Comparison of ENCODE assay signal across 3 cellular contexts in genomic region chr10:61570204-61570603, GRCh38.
DNase-seq lines count a peak whose midpoint lies in the region; TF ChIP-seq lines count a peak whose summit lies in the region.
"Not testable (repeated sequence)": the region's sequence is repeated elsewhere in the genome, so short reads cannot be mapped to it uniquely, and the experiment has no call there.

No MANE protein-coding gene starts in this region.

- H3K27me3 ChIP-seq in endodermal cell (ENCODE audit: control insufficient read depth, insufficient read depth, low read length, poor library complexity, severe bottlenecking), result not testable (repeated sequence)

- not testable (repeated sequence) for H3K4me3 Mint-ChIP-seq in endodermal cell

- WGBS in endodermal cell (ENCODE audit: insufficient coverage in 1 of 2, insufficient read length in 1 of 2), 2 experiments, result 96 to 100% methylated on average over 3 to 4 of the region's 4 CpGs

- H3K36me3 ChIP-seq in HEK293 (ENCODE audit: control insufficient read depth in 2 of 2, insufficient read depth in 1 of 2, low read length in 2 of 2); endodermal cell (ENCODE audit: control insufficient read depth, insufficient read depth, low read length): not testable (repeated sequence)

- H3K9ac ChIP-seq in endodermal cell (ENCODE audit: extremely low read depth, low read length, poor library complexity, severe bottlenecking), result not testable (repeated sequence)

- H3K4me3 ChIP-seq in HEK293 (ENCODE audit: low read depth, low read length), result not testable (repeated sequence)
- peak overlapping the region; percentile 62 for H3K4me3 ChIP-seq in endodermal cell (ENCODE audit: low read length)

- H3K27ac ChIP-seq in HEK293 (ENCODE audit: extremely low read depth, low read depth, low read length); endodermal cell (ENCODE audit: low read depth, low read length): not testable (repeated sequence)

- H3K36me3 Mint-ChIP-seq in endodermal cell (ENCODE audit: low read depth), result not testable (repeated sequence)

- H3K27ac Mint-ChIP-seq in endodermal cell, result not testable (repeated sequence)

- H3K4me1 Mint-ChIP-seq in endodermal cell, result not testable (repeated sequence)

- not testable (repeated sequence) for H3K27me3 Mint-ChIP-seq in endodermal cell (ENCODE audit: insufficient read depth)

- H3K9me3 Mint-ChIP-seq in endodermal cell, result peaks cover 20% of the 10 kb centered on the region

- not testable (repeated sequence) for TF ChIP-seq CTCF in HEK293 (tag by site-specific recombination; IDR thresholded peaks at IDR 0.05); endodermal cell (conservative IDR thresholded peaks at IDR 0.05)

- POLR2A ChIA-PET in HEK293 (lab: Yijun Ruan, JAX), result not testable (repeated sequence)

- DNase-seq in endodermal cell, result not testable (repeated sequence)
- DNase-seq in kidney tubule cell (ENCODE audit: low spot score), result peak; percentile 1

- not testable (repeated sequence) for H3K4me1 ChIP-seq in HEK293 (ENCODE audit: control insufficient read depth, insufficient read depth, low read length); endodermal cell (ENCODE audit: control insufficient read depth, insufficient read depth, low read length)

- H3K9me3 ChIP-seq in HEK293 (ENCODE audit: control insufficient read depth, insufficient read depth, low read depth, low read length), result not testable (repeated sequence)
- peaks cover 20% of the 10 kb centered on the region for H3K9me3 ChIP-seq in endodermal cell (ENCODE audit: control insufficient read depth, low read length)

- CTCF ChIA-PET in HEK293 (lab: Yijun Ruan, JAX), result not testable (repeated sequence)

TF ChIP-seq in HEK293, 187 proteins besides CTCF, POLR2A, EP300 and RAD21:
- TF ChIP-seq ZNF302 (tag by site-specific recombination; IDR thresholded peaks at IDR 0.05; ENCODE audit: low read depth), result peak; percentile 96
